ENCODE assay signal across 22 cellular contexts in genomic region chr16:17082126-17082882, GRCh38.
"Had no signal": no experiment of that assay in that cellular context is flagged by ENCODE, and none has a peak within 500 bp of the region (broad histone marks: within the 10 kb centered on the region; RNA-seq: fewer than 3 reads in every experiment).

No MANE protein-coding gene starts in this region.

- H3K9me3 ChIP-seq: breast epithelium, esophagus muscularis mucosa, pancreas, psoas muscle, sigmoid colon, thoracic aorta, upper lobe of right lung had no signal

- H3K4me1 ChIP-seq: breast epithelium, esophagus muscularis mucosa, heart right ventricle, pancreas, psoas muscle, sigmoid colon, upper lobe of right lung had no signal

- H3K36me3 ChIP-seq: breast epithelium, esophagus muscularis mucosa, heart right ventricle, pancreas, sigmoid colon, thoracic aorta, upper lobe of right lung had no signal

- FAIRE-seq: pancreas, small intestine had no signal

- H3K4me3 ChIP-seq: breast epithelium, esophagus muscularis mucosa, heart right ventricle, pancreas, psoas muscle, sigmoid colon, thoracic aorta, upper lobe of right lung had no signal

- H3K27ac ChIP-seq: breast epithelium, esophagus muscularis mucosa, foreskin keratinocyte, heart right ventricle, pancreas, psoas muscle, sigmoid colon, thoracic aorta, upper lobe of right lung had no signal

- H3K27me3 ChIP-seq: pancreas, sigmoid colon, upper lobe of right lung had no signal

- DNase-seq: activated B cell treated with CpG ODN at 0.5 μM for 24 hours; activated CD8-positive, alpha-beta memory T cell treated with anti-CD3 and anti-CD28 coated beads, Interleukin-2, amount 10 ng/mL, durations not matched to agents 7 days and 5 days; activated CD8-positive, alpha-beta T cell treated with anti-CD3 and anti-CD28 coated beads, Interleukin-2, amount 10 ng/mL, durations not matched to agents 7 days and 5 days; activated naive CD8-positive, alpha-beta T cell treated with anti-CD3 and anti-CD28 coated beads, Interleukin-2, amount 50 U/mL, for 24 hours; activated T-cell treated with anti-CD3 and anti-CD28 coated beads, Interleukin-2, amount 50 U/mL, for 48 hours; amygdala; central memory CD4-positive, alpha-beta T cell; heart right ventricle; islet precursor cell; left ventricle myocardium superior; nucleus accumbens; pancreas; psoas muscle; sigmoid colon; small intestine; stimulated activated CD4-positive, alpha-beta T cell treated with anti-CD3 and anti-CD28 coated beads, Interleukin-4, amount 100 ng/mL, for 24 hours; T-helper 2 cell; upper lobe of right lung had no signal
